Comparison of ENCODE assay signal across 9 cellular contexts in the genomic region with DNA sequence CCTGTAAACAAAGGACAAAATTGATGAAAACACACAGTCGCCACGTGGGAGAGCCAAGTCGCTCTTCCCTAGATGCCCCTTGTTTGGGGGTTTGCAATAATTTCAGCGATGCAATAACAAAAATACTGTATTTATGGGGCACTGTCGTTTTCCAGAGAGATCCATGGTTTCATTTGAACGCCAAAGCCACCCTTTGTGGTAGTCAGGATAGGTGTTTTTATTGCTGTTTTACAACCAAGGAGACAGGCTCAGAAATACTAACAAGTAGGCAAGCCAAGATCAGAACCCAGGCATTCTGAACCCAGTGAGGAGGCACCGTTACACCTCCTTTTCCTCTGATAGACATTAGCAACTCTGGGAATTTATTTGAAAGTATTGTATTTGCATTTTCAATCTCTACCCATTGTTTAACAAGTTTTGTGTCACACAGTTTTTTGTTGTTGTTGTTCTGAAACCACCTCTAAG. TPM values are rescaled to one million over a fixed set of nuclear protein-coding genes. Genes with fewer than 3 reads are reported as not detected.
DNase-seq lines count a peak whose midpoint lies in the region; ATAC-seq and TF ChIP-seq lines count a peak whose summit lies in the region.
"Had no signal": no experiment of that assay in that cellular context is flagged by ENCODE, and none has a peak within 500 bp of the region (broad histone marks: within the 10 kb centered on the region; RNA-seq: fewer than 3 reads in every experiment).

No MANE protein-coding gene starts in this region.

- peaks cover 7% of the 10 kb centered on the region for H3K79me2 ChIP-seq in parathyroid adenoma

- intact Hi-C loops in Panc1 (cut with micrococcal nuclease; ENCODE audit: unreplicated experiment) = no loop called here

- H3K4me2 ChIP-seq in parathyroid adenoma (ENCODE audit: low read length) = peak overlapping the region; percentile 73

- H3K4me1 ChIP-seq in Panc1 (ENCODE audit: control insufficient read depth, insufficient read depth, low read length) (peaks cover 20% of the 10 kb centered on the region), parathyroid adenoma (peaks cover 23% of the 10 kb centered on the region)

- in situ Hi-C loops in Panc1 (cut with HindIII; ENCODE audit: low pct_unique_long_range_greater_than_20kb, low sequenced_read_pairs) = no loop called here

- no peak overlapping the region for H3K9ac ChIP-seq in parathyroid adenoma

- TSS peak; percentile 84 for BruUV-seq in Panc1 (replicated peaks; lab: Mats Ljungman, UMichigan)

- no peaks in the 10 kb centered on the region for H3K36me3 ChIP-seq in GM06990 (ENCODE audit: control insufficient read depth, insufficient read depth, low read length)
- no peaks in the 10 kb centered on the region; the same call in 1 of the 2 replicates for H3K36me3 ChIP-seq in Panc1 (ENCODE audit: control insufficient read depth, insufficient read depth, low read length)
- H3K36me3 ChIP-seq in parathyroid adenoma (ENCODE audit: control insufficient read depth, insufficient read depth, low read length) = no peaks in the 10 kb centered on the region

- peak overlapping the region; percentile 97 for H2AFZ ChIP-seq in parathyroid adenoma

- POLR2A ChIA-PET in Panc1 (lab: Charles Lee) = no interaction called here

- CTCF ChIA-PET in Panc1 (lab: Charles Lee) = no interaction called here

- TF ChIP-seq CTCF in GM06990 (IDR thresholded peaks at IDR 0.05; ENCODE audit: insufficient read depth, low read length, poor library complexity, severe bottlenecking) = no peak
- no peak for TF ChIP-seq CTCF in Panc1 (IDR thresholded peaks at IDR 0.05)
- no peak for TF ChIP-seq CTCF in epithelial cell of esophagus (IDR thresholded peaks at IDR 0.05; ENCODE audit: insufficient read depth, low read depth, low read length, missing control alignments)
- TF ChIP-seq CTCF in parathyroid adenoma (IDR thresholded peaks at IDR 0.05) = no peak

- H3K9me3 ChIP-seq in Panc1 (ENCODE audit: control insufficient read depth, insufficient read depth, low read depth, low read length) (no peaks in the 10 kb centered on the region), parathyroid adenoma (ENCODE audit: control insufficient read depth, low read length) (no peaks in the 10 kb centered on the region)

- DNase-seq in GM06990 (ENCODE audit: extremely low read depth, insufficient read length) = no peak
- no peak for DNase-seq in Panc1 (ENCODE audit: low read depth, low spot score)
- DNase-seq in epithelial cell of esophagus (ENCODE audit: low read depth) = no peak
- DNase-seq in iPS-NIHi7 (ENCODE audit: extremely low spot score) = no peak

- H3K4me3 ChIP-seq in GM06990 (replicated peaks; ENCODE audit: low read depth, low read length) = peak overlapping the region; percentile 66
- peak overlapping the region; percentile 75 to 82 for H3K4me3 ChIP-seq in Panc1 (ENCODE audit: low read depth in 2 of 2, low read length in 2 of 2)
- peak overlapping the region; percentile 80 for H3K4me3 ChIP-seq in epithelial cell of esophagus (ENCODE audit: low read length)
- peak overlapping the region; percentile 93 for H3K4me3 ChIP-seq in parathyroid adenoma (ENCODE audit: low read depth, low read length)

- H3K27me3 ChIP-seq in GM06990 (replicated peaks; ENCODE audit: control insufficient read depth, insufficient read depth, low read length) (no peaks in the 10 kb centered on the region), Panc1 (ENCODE audit: control insufficient read depth, insufficient read depth, low read length) (no peaks in the 10 kb centered on the region), parathyroid adenoma (ENCODE audit: control insufficient read depth, insufficient read depth, low read length) (no peaks in the 10 kb centered on the region)

- H3K27ac ChIP-seq in Panc1 (ENCODE audit: low read length) = peak overlapping the region; percentile 89
- peak overlapping the region; percentile 89 for H3K27ac ChIP-seq in parathyroid adenoma

- ATAC-seq in Panc1 (no peak), HG03025 (IDR thresholded peaks at IDR 0.05; ENCODE audit: low FRiP score, unreplicated experiment) (no peak), HG03354 (IDR thresholded peaks at IDR 0.05; ENCODE audit: poor library complexity, severe bottlenecking, unreplicated experiment) (no peak), HG02588 (IDR thresholded peaks at IDR 0.05; ENCODE audit: unreplicated experiment) (no peak)

RNA-seq across cellular contexts. Expression of gene BTBD7, which starts 0.8 kb away (rescaled TPM):
- total RNA-seq in Panc1 (2021; ENCODE audit: unreplicated experiment) = 24.7 TPM
- 7.5 TPM for polyA plus RNA-seq in Panc1 (2012; ENCODE audit: insufficient read length)

RNA-seq across cellular contexts. Expression of gene COX8C, which starts 13.3 kb away (rescaled TPM):
- total RNA-seq in Panc1 (2021; ENCODE audit: unreplicated experiment) = not detected
- not detected for polyA plus RNA-seq in Panc1 (2012; ENCODE audit: insufficient read length)
- total RNA-seq: LHCN-M2 had no signal
